ENCODE assay signal across 1 cellular context in genomic region chr16:73546351-73546845, GRCh38.
TF ChIP-seq lines count a peak whose summit lies in the region.

No MANE protein-coding gene starts in this region.

TF ChIP-seq in H1, 55 proteins besides CTCF, POLR2A, EP300 and RAD21:
- TF ChIP-seq KDM4A (IDR thresholded peaks at IDR 0.05; ENCODE audit: low read depth, low read length, severe bottlenecking) (no peak), BACH1 (IDR thresholded peaks at IDR 0.05; ENCODE audit: low read length) (no peak), HDAC6 (IDR thresholded peaks at IDR 0.05; ENCODE audit: low read depth, low read length) (no peak), EGR1 (IDR thresholded peaks at IDR 0.05; ENCODE audit: borderline replicate concordance, low read depth, low read length) (no peak), JUN (IDR thresholded peaks at IDR 0.05; ENCODE audit: low read depth, low read length) (no peak), USF2 (IDR thresholded peaks at IDR 0.05; ENCODE audit: low read length) (no peak), HDAC2 (IDR thresholded peaks at IDR 0.05; ENCODE audit: borderline replicate concordance in 1 of 2, low read depth in 2 of 2, low read length in 2 of 2) (no peak), CHD1 (IDR thresholded peaks at IDR 0.05; ENCODE audit: low read depth, low read length) (no peak), TCF12 (IDR thresholded peaks at IDR 0.05; ENCODE audit: low read depth, low read length) (no peak), TEAD4 (IDR thresholded peaks at IDR 0.05; ENCODE audit: low read depth, low read length) (no peak), SUZ12 (IDR thresholded peaks at IDR 0.05; ENCODE audit: low read length) (no peak), ZNF274 (IDR thresholded peaks at IDR 0.05; ENCODE audit: borderline replicate concordance, extremely low read depth, low read length) (no peak), BRCA1 (IDR thresholded peaks at IDR 0.05; ENCODE audit: low read depth, low read length) (no peak), SP2 (IDR thresholded peaks at IDR 0.05; ENCODE audit: low read length) (no peak), RFX5 (IDR thresholded peaks at IDR 0.05; ENCODE audit: borderline replicate concordance, low read depth, low read length) (no peak), POU5F1 (IDR thresholded peaks at IDR 0.05; ENCODE audit: low read depth, low read length) (no peak), CTBP2 (IDR thresholded peaks at IDR 0.05; ENCODE audit: borderline replicate concordance, insufficient read depth, insufficient read length, low read length) (no peak), JUND (IDR thresholded peaks at IDR 0.05; ENCODE audit: low read length) (no peak), FOSL1 (IDR thresholded peaks at IDR 0.05; ENCODE audit: insufficient read depth, low read depth, low read length) (no peak), SIRT6 (IDR thresholded peaks at IDR 0.05; ENCODE audit: low read length) (no peak)
